ENCODE assay signal across 8 cellular contexts in the genomic region with DNA sequence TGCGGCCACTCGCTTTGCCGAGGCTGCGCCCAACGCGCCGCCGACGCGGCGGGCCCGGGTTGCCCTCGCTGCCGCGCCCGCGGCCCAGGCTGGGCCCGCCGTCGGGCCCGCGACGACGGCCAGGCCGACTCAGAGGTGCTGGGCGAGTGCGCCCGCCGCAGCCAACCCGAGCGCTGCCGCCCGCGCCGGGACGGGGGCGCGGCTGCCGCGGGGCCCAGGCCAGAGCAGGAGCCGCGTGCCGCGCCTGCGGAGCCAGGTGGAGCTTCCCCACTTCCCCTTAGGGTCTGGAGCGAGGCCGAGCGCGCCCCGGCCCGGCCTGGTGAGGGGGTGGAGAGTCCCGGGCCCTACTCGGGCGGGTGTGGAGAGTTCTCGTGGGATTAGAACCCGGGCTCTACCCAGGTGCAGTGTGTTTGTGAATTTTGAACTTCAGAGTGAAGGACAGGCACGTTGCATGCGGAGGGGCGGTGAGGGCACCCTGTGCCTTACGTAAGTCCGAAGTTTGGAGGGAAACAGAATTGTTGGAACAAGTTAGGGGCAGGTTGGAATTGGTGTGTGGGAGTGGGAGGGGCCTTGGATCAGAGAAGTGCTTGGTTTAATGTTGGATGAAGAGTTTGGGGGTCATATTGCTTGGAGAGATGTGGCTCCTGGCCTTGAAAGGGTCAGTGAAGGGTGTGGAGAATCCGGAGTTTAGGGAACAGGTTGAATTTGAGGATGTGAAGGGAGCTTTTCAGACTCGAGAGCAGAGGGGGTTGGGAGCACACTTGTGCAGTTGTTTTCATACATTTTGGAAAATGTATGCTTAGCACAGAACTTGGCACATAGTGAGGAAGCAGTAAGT. TPM values are rescaled to one million over a fixed set of nuclear protein-coding genes. Genes with fewer than 3 reads are reported as not detected.
DNase-seq lines count a peak whose midpoint lies in the region; ATAC-seq lines count a peak whose summit lies in the region.

No MANE protein-coding gene starts in this region.

- DNase-seq in NCI-H748 (lab: John Stamatoyannopoulos, UW; ENCODE audit: unreplicated experiment) (peak; percentile 76), NCI-H748 treated with DMSO at 0.1 percent for 48 hours (lab: John Stamatoyannopoulos, UW) (no peak), NCI-H1105 treated with DMSO at 0.1 percent for 48 hours (lab: John Stamatoyannopoulos, UW) (peak; percentile 45), ecto neural progenitor cell (ENCODE audit: low spot score) (peak; percentile 70), lung microvascular endothelial cell (ENCODE audit: low read depth in 2 of 2) (peak; percentile 57 to 72)
- peak; percentile 59 for DNase-seq in activated CD4-positive, alpha-beta T cell treated with anti-CD3 and anti-CD28 coated beads for 48 hours
- DNase-seq in stimulated activated CD8-positive, alpha-beta memory T cell treated with anti-CD3 and anti-CD28 coated beads, Interleukin-2, amount 100 ng/mL, for 48 hours (ENCODE audit: low read depth in 2 of 2): peak; percentile 32 to 46

- ATAC-seq in HG02623 (IDR thresholded peaks at IDR 0.05; ENCODE audit: unreplicated experiment): peak; percentile 46

RNA-seq across cellular contexts. Expression of gene RNF169, which starts 0.7 kb away (rescaled TPM):
- 11.7 and 12.4 TPM in 2 replicates for total RNA-seq in lung microvascular endothelial cell

RNA-seq across cellular contexts. Expression of gene CHRDL2, which starts 18.1 kb away (rescaled TPM):
- total RNA-seq in lung microvascular endothelial cell: 0.65 TPM in 1 of 2 replicates, not detected in the other
